ENCODE assay signal across 18 cellular contexts in the genomic region with DNA sequence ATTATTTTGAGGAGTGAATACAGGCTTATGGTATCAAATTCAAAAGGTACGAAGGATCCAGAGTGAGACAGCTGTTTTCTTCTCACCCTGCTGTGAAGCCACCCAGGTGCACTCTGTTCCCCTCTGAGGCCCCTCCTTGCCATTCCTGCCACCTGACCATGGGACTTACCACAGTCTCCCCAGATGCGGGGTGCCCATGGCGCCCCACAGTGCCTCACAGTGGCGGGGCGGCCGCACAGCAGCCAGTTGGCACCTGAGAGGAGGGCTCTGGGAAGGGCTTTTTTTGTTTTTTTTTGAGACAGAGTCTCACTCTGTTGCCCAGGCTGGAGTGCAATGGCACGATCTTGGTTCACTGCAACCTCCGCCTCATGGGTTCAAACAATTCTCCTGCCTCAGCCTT.
A peak's percentile ranks its signal among the peaks of the same experiment; 100 is the strongest.
DNase-seq lines count a peak whose midpoint lies in the region; ATAC-seq and TF ChIP-seq lines count a peak whose summit lies in the region.
"Had no signal": no experiment of that assay in that cellular context is flagged by ENCODE, and none has a peak within 500 bp of the region (broad histone marks: within the 10 kb centered on the region; RNA-seq: fewer than 3 reads in every experiment).

No MANE protein-coding gene starts in this region.

- TF ChIP-seq CTCF in WTC11 (IDR thresholded peaks at IDR 0.05): no peak
- peak; percentile 29 for TF ChIP-seq CTCF in type B pancreatic cell (conservative IDR thresholded peaks at IDR 0.05)

- H3K4me3 Mint-ChIP-seq in WTC11 (no peak overlapping the region), type B pancreatic cell (no peak overlapping the region)
- H3K4me3 Mint-ChIP-seq: activated T-cell treated with anti-CD3 and anti-CD28 coated beads, Interleukin-2, amount 50 U/mL, for 72 hours; naive B cell had no signal

- no peak overlapping the region for H3K27ac ChIP-seq in caudate nucleus (ENCODE audit: low read depth, low read length)
- H3K27ac ChIP-seq: BLaER1 treated with 17β-estradiol and CSF1 and Interleukin-3, amounts not matched to agents 10 nM and 100 nM; body of pancreas had no signal

- H3K4me1 Mint-ChIP-seq in WTC11 (peaks cover 28% of the 10 kb centered on the region), type B pancreatic cell (ENCODE audit: unreplicated experiment) (peaks cover 23% of the 10 kb centered on the region)
- H3K4me1 Mint-ChIP-seq: naive B cell had no signal

- no peaks in the 10 kb centered on the region for H3K9me3 Mint-ChIP-seq in WTC11
- no peaks in the 10 kb centered on the region for H3K9me3 Mint-ChIP-seq in type B pancreatic cell
- H3K9me3 Mint-ChIP-seq: activated T-cell treated with anti-CD3 and anti-CD28 coated beads, Interleukin-2, amount 50 U/mL, for 72 hours; naive B cell had no signal

- H3K36me3 Mint-ChIP-seq in WTC11: no peaks in the 10 kb centered on the region
- no peaks in the 10 kb centered on the region for H3K36me3 Mint-ChIP-seq in type B pancreatic cell
- H3K36me3 Mint-ChIP-seq: naive B cell had no signal

- POLR2A ChIA-PET in WTC11 (lab: Charles Lee): no interaction called here

- peak; percentile 11 to 12 for DNase-seq in stimulated activated CD4-positive, alpha-beta T cell treated with anti-CD3 and anti-CD28 coated beads, Interleukin-2, amount 100 ng/mL, for 48 hours
- DNase-seq in stimulated activated CD4-positive, alpha-beta T cell treated with anti-CD3 and anti-CD28 coated beads, Interleukin-4, amount 100 ng/mL, for 1 hour: no peak
- DNase-seq in WTC11 (ENCODE audit: low spot score): peak; percentile 63
- no peak for DNase-seq in type B pancreatic cell (ENCODE audit: extremely low spot score, unreplicated experiment)
- DNase-seq in T-helper 1 cell: no peak
- DNase-seq in NCI-H446 (lab: John Stamatoyannopoulos, UW): no peak
- no peak for DNase-seq in caudate nucleus (lab: John Stamatoyannopoulos, UW)
- DNase-seq: effector CD4-positive, alpha-beta T cell; GDM1; naive B cell; NCI-H1436 treated with DMSO at 0.1 percent for 48 hours; NCI-H526 treated with DMSO at 0.1 percent for 48 hours; SHP77 treated with DMSO at 0.1 percent for 48 hours had no signal

- CTCF ChIA-PET in WTC11 (lab: Charles Lee): interaction anchor here (1.0 to 4.2 kb wide), 3 partner anchors 23 to 53 kb away, joined by 3 to 16 read pairs (median 3); no protein-coding TSS in a partner anchor

- peaks cover 2% of the 10 kb centered on the region for H3K27me3 Mint-ChIP-seq in WTC11 (ENCODE audit: low read depth)
- H3K27me3 Mint-ChIP-seq in type B pancreatic cell: peaks cover 39% of the 10 kb centered on the region

- peak; percentile 41 for ATAC-seq in HG02798 (IDR thresholded peaks at IDR 0.05; ENCODE audit: poor library complexity, unreplicated experiment)
- ATAC-seq in WTC11: peak; percentile 83
- ATAC-seq: body of pancreas, sciatic nerve had no signal

- H3K27ac Mint-ChIP-seq in WTC11 (no peak overlapping the region), type B pancreatic cell (no peak overlapping the region)
- H3K27ac Mint-ChIP-seq: activated T-cell treated with anti-CD3 and anti-CD28 coated beads, Interleukin-2, amount 50 U/mL, for 72 hours; naive B cell had no signal

TF ChIP-seq in WTC11, 78 proteins besides CTCF, POLR2A, EP300 and RAD21:
- TF ChIP-seq USF1 (CRISPR knock-in tag; IDR thresholded peaks at IDR 0.05) (peak; percentile 39; the same call in 1 of the 2 replicates), ZNF121 (CRISPR knock-in tag; IDR thresholded peaks at IDR 0.05) (peak; percentile 83), NR1H2 (CRISPR knock-in tag; IDR thresholded peaks at IDR 0.05) (no peak)

Comparison
In these comparisons a context has a peak if more than half of its experiments do, and no peak if none do; other contexts are left out.
1. DNase-seq: peak in stimulated activated CD4-positive, alpha-beta T cell treated with anti-CD3 and anti-CD28 coated beads, Interleukin-2, amount 100 ng/mL, for 48 hours (2 of 2) and WTC11 (single experiment); none in stimulated activated CD4-positive, alpha-beta T cell treated with anti-CD3 and anti-CD28 coated beads, Interleukin-4, amount 100 ng/mL, for 1 hour (single experiment), type B pancreatic cell (single experiment), T-helper 1 cell (0 of 5), NCI-H446 (0 of 2) and caudate nucleus (0 of 61).